Comparison of ENCODE assay signal across 8 cellular contexts in genomic region chr3:141875374-141875892, GRCh38. TPM values are rescaled to one million over a fixed set of nuclear protein-coding genes. Genes with fewer than 3 reads are reported as not detected.
DNase-seq lines count a peak whose midpoint lies in the region; ATAC-seq and TF ChIP-seq lines count a peak whose summit lies in the region.

No MANE protein-coding gene starts in this region.

- H3K4me1 ChIP-seq in adipocyte (ENCODE audit: control insufficient read depth, insufficient read depth, low read length) = peaks cover 12% of the 10 kb centered on the region
- H3K4me1 ChIP-seq in heart left ventricle = peaks cover 6 to 38% (median 19%) of the 10 kb centered on the region in 12 donors
- peaks cover 0 to 2% of the 10 kb centered on the region in 2 experiments for H3K4me1 ChIP-seq in trophoblast cell (ENCODE audit: control insufficient read depth in 1 of 2, insufficient read depth in 2 of 2, low read length in 2 of 2)
- H3K4me1 ChIP-seq in transverse colon = peaks cover 6 to 35% (median 24%) of the 10 kb centered on the region in 4 donors

- peak overlapping the region; percentile 28 for H3K4ac ChIP-seq in trophoblast cell (ENCODE audit: low read depth, low read length)

- H3K79me1 ChIP-seq in trophoblast cell (ENCODE audit: low read length) = peaks cover 14% of the 10 kb centered on the region

- in situ Hi-C loops in transverse colon (cut with MboI; ENCODE audit: low pct_ligation_motif_present in 1 of 4, low pct_unique_long_range_greater_than_20kb in 1 of 4, low sequenced_read_pairs in 3 of 4) = no loop called here

- no peak overlapping the region for H2AK5ac ChIP-seq in trophoblast cell (ENCODE audit: low read length)

- H3K9ac ChIP-seq in adipocyte (ENCODE audit: low read length) = peak overlapping the region; percentile 90
- H3K9ac ChIP-seq in trophoblast cell (ENCODE audit: low read length) = no peak overlapping the region

- peak overlapping the region; percentile 84 for H3K4me3 ChIP-seq in GM06990 (replicated peaks; ENCODE audit: low read depth, low read length)
- H3K4me3 ChIP-seq in adipocyte (ENCODE audit: low read length) = peak overlapping the region; percentile 99
- peak overlapping the region; percentile 52 to 99 (median 90) for H3K4me3 ChIP-seq in heart left ventricle
- peak overlapping the region; percentile 98 for H3K4me3 ChIP-seq in trophoblast cell (ENCODE audit: low read depth, low read length)
- H3K4me3 ChIP-seq in transverse colon = peak overlapping the region; percentile 83 to 100 (median 94)

- no peak overlapping the region for H4K12ac ChIP-seq in trophoblast cell (ENCODE audit: low read depth, low read length)

- peak overlapping the region; percentile 91 for H4K8ac ChIP-seq in trophoblast cell (ENCODE audit: low read depth, low read length)

- peak overlapping the region; percentile 100 for H3K4me2 ChIP-seq in trophoblast cell (ENCODE audit: low read length)

- DNase-seq in GM06990 (ENCODE audit: extremely low read depth, insufficient read length) = peak; percentile 79
- DNase-seq in NCI-H1436 (lab: John Stamatoyannopoulos, UW) = peak; percentile 90
- DNase-seq in T follicular helper cell (ENCODE audit: low read depth) = peak; percentile 72
- peak; percentile 95 for DNase-seq in adipocyte (ENCODE audit: low read depth)
- DNase-seq in heart left ventricle = peak; percentile 87 to 90 (median 87)
- DNase-seq in trophoblast cell = peak; percentile 86 to 93
- DNase-seq in transverse colon = peak; percentile 90

- WGBS in heart left ventricle, 4 donors = 0 to 1% (median 1%) methylated on average over 19 of the region's 19 CpGs
- WGBS in trophoblast cell (ENCODE audit: extremely low coverage, insufficient coverage, insufficient read length) = no CpG with 5 or more reads among the region's 19 CpGs
- WGBS in transverse colon (ENCODE audit: low coverage in 1 of 2), 2 donors = 0% methylated on average over 3 to 19 of the region's 19 CpGs

- no peak overlapping the region for H2BK120ac ChIP-seq in trophoblast cell (ENCODE audit: insufficient read depth, low read length, poor library complexity)

- H2BK12ac ChIP-seq in trophoblast cell (ENCODE audit: low read length) = no peak overlapping the region

- no peak for TF ChIP-seq EP300 in transverse colon (IDR thresholded peaks at IDR 0.05; ENCODE audit: low read depth)

- H3K36me3 ChIP-seq in GM06990 (ENCODE audit: control insufficient read depth, insufficient read depth, low read length) (no peaks in the 10 kb centered on the region), adipocyte (ENCODE audit: control insufficient read depth, insufficient read depth, low read length, severe bottlenecking) (no peaks in the 10 kb centered on the region), heart left ventricle (no peaks in the 10 kb centered on the region), trophoblast cell (ENCODE audit: control insufficient read depth in 1 of 2, insufficient read depth in 2 of 2, low read length in 2 of 2) (no peaks in the 10 kb centered on the region), transverse colon (no peaks in the 10 kb centered on the region)

- H2BK5ac ChIP-seq in trophoblast cell (ENCODE audit: low read depth, low read length, poor library complexity) = peak overlapping the region; percentile 38

- H3K18ac ChIP-seq in trophoblast cell (ENCODE audit: low read length) = no peak overlapping the region

- H3K27ac ChIP-seq in heart left ventricle = peak overlapping the region; percentile 94 to 100 (median 99)
- peak overlapping the region; percentile 84 for H3K27ac ChIP-seq in trophoblast cell (ENCODE audit: low read depth, low read length)
- H3K27ac ChIP-seq in transverse colon = peak overlapping the region; percentile 99 to 100 (median 100)

- TF ChIP-seq POLR2A in heart left ventricle (IDR thresholded peaks at IDR 0.05) (no peak), transverse colon (IDR thresholded peaks at IDR 0.05) (no peak)

- H3K79me2 ChIP-seq in trophoblast cell (ENCODE audit: control insufficient read depth, insufficient read depth, low read length, poor library complexity) = peaks cover 10% of the 10 kb centered on the region

- H4K91ac ChIP-seq in trophoblast cell (ENCODE audit: low read depth, low read length) = peak overlapping the region; percentile 59

- TF ChIP-seq CTCF in GM06990 (IDR thresholded peaks at IDR 0.05; ENCODE audit: insufficient read depth, low read length, poor library complexity, severe bottlenecking) (peak; percentile 87), heart left ventricle (IDR thresholded peaks at IDR 0.05) (peak; percentile 77 to 96 (median 88)), transverse colon (IDR thresholded peaks at IDR 0.05) (peak; percentile 85 to 93 (median 93))

- peak overlapping the region; percentile 83 for H2AFZ ChIP-seq in trophoblast cell (ENCODE audit: insufficient read depth, low read length, poor library complexity)

- no peak overlapping the region for H3K23ac ChIP-seq in trophoblast cell (ENCODE audit: low read length)

- intact Hi-C loops in heart left ventricle (cut with DNase I) = loop anchor here in 7 of 10 donors (1.0 to 10.0 kb wide), 6 partner anchors 78 to 301 kb away; partner anchors contain the start of gene RNF7 (in 5 of the 7)
- intact Hi-C loops in transverse colon (cut with DNase I; ENCODE audit: low total_unique reads) = no loop called here

- H3K27me3 ChIP-seq in GM06990 (replicated peaks; ENCODE audit: control insufficient read depth, insufficient read depth, low read length) = no peaks in the 10 kb centered on the region
- no peaks in the 10 kb centered on the region for H3K27me3 ChIP-seq in adipocyte (replicated peaks; ENCODE audit: control insufficient read depth, insufficient read depth, low read length)
- H3K27me3 ChIP-seq in heart left ventricle = no peaks in the 10 kb centered on the region
- no peaks in the 10 kb centered on the region for H3K27me3 ChIP-seq in trophoblast cell (ENCODE audit: insufficient read depth, low read length)
- no peaks in the 10 kb centered on the region for H3K27me3 ChIP-seq in transverse colon

- peak overlapping the region; percentile 15 for H3K14ac ChIP-seq in trophoblast cell (ENCODE audit: low read length)

- peak; percentile 47 for ATAC-seq in HG02759 (IDR thresholded peaks at IDR 0.05; ENCODE audit: unreplicated experiment)
- peak; percentile 88 to 96 (median 90) for ATAC-seq in heart left ventricle

- H3K9me3 ChIP-seq in adipocyte (ENCODE audit: control insufficient read depth, low read length) (no peaks in the 10 kb centered on the region), heart left ventricle (peaks cover 0 to 5% (median 0%) of the 10 kb centered on the region in 12 donors), trophoblast cell (ENCODE audit: insufficient read depth, low read depth, low read length) (no peaks in the 10 kb centered on the region), transverse colon (no peaks in the 10 kb centered on the region)

RNA-seq across cellular contexts. Expression of gene ATP1B3, which starts 1.0 kb away (rescaled TPM):
- total RNA-seq in heart left ventricle (10 to 100 TPM; 19.1 to 78.6 (median 46.1) TPM), transverse colon (100 to 1,000 TPM in 3 of 4 donors, 10 to 100 TPM in 1; 79.6 to 251 (median 196) TPM)
- 10 to 100 TPM; 30.6 to 90.0 TPM for polyA plus RNA-seq in heart left ventricle
- 236 and 245 TPM in 2 replicates for polyA plus RNA-seq in trophoblast cell (2013)

Comparison
In these comparisons a context has a peak if more than half of its experiments do, and no peak if none do; other contexts are left out.
1. Peak in every context shown above with its lines: DNase-seq, ATAC-seq, H3K4me3 ChIP-seq and H3K27ac ChIP-seq.